In genomic region chr6:7389162-7389450, GRCh38 we compare ENCODE assay signal across 8 cellular contexts. TPM values are rescaled to one million over a fixed set of nuclear protein-coding genes. Genes with fewer than 3 reads are reported as not detected.
A peak's percentile ranks its signal among the peaks of the same experiment; 100 is the strongest.
DNase-seq lines count a peak whose midpoint lies in the region; ATAC-seq and TF ChIP-seq lines count a peak whose summit lies in the region.

No MANE protein-coding gene starts in this region.

- H3K4me2 ChIP-seq in parathyroid adenoma (ENCODE audit: low read length): peak overlapping the region; percentile 84

- peak overlapping the region; percentile 90 for H3K4me3 Mint-ChIP-seq in activated CD8-positive, alpha-beta memory T cell treated with anti-CD3 and anti-CD28 coated beads, Interleukin-2, amount 10 ng/mL, durations not matched to agents 7 days and 5 days

- TF ChIP-seq CTCF in parathyroid adenoma (IDR thresholded peaks at IDR 0.05): no peak

- peak overlapping the region; percentile 91 for H3K27ac ChIP-seq in parathyroid adenoma

- peak overlapping the region; percentile 83 for H3K4me3 ChIP-seq in parathyroid adenoma (ENCODE audit: low read depth, low read length)

- H3K9me3 ChIP-seq in parathyroid adenoma (ENCODE audit: control insufficient read depth, low read length): no peaks in the 10 kb centered on the region

- peak overlapping the region; percentile 85 for H2AFZ ChIP-seq in parathyroid adenoma

- H3K36me3 Mint-ChIP-seq in activated CD8-positive, alpha-beta memory T cell treated with anti-CD3 and anti-CD28 coated beads, Interleukin-2, amount 10 ng/mL, durations not matched to agents 7 days and 5 days: peaks cover 16% of the 10 kb centered on the region

- no peaks in the 10 kb centered on the region for H3K36me3 ChIP-seq in parathyroid adenoma (ENCODE audit: control insufficient read depth, insufficient read depth, low read length)

- H3K27me3 Mint-ChIP-seq in activated CD8-positive, alpha-beta memory T cell treated with anti-CD3 and anti-CD28 coated beads, Interleukin-2, amount 10 ng/mL, durations not matched to agents 7 days and 5 days: no peaks in the 10 kb centered on the region

- peaks cover 5% of the 10 kb centered on the region for H3K79me2 ChIP-seq in parathyroid adenoma

- DNase-seq in activated CD8-positive, alpha-beta memory T cell treated with anti-CD3 and anti-CD28 coated beads, Interleukin-2, amount 10 ng/mL, durations not matched to agents 7 days and 5 days: no peak
- DNase-seq in activated CD8-positive, alpha-beta memory T cell treated with anti-CD3 and anti-CD28 coated beads, Interleukin-2, amount 50 U/mL, for 48 hours: no peak
- DNase-seq in SW480 (ENCODE audit: low spot score) (peak; percentile 74), fibroblast of the conjunctiva (ENCODE audit: low read depth) (peak; percentile 6), midbrain (lab: John Stamatoyannopoulos, UW) (no peak), epidermal melanocyte (ENCODE audit: insufficient read length, low spot score) (no peak), NCI-H2029 treated with DMSO at 0.1 percent for 48 hours (lab: John Stamatoyannopoulos, UW) (no peak)

- no peaks in the 10 kb centered on the region for H3K9me3 Mint-ChIP-seq in activated CD8-positive, alpha-beta memory T cell treated with anti-CD3 and anti-CD28 coated beads, Interleukin-2, amount 10 ng/mL, durations not matched to agents 7 days and 5 days (ENCODE audit: low read depth)

- peaks cover 43% of the 10 kb centered on the region for H3K4me1 Mint-ChIP-seq in activated CD8-positive, alpha-beta memory T cell treated with anti-CD3 and anti-CD28 coated beads, Interleukin-2, amount 10 ng/mL, durations not matched to agents 7 days and 5 days

- H3K27me3 ChIP-seq in parathyroid adenoma (ENCODE audit: control insufficient read depth, insufficient read depth, low read length): no peaks in the 10 kb centered on the region

- H3K9ac ChIP-seq in parathyroid adenoma: peak overlapping the region; percentile 58

- CTCF ChIA-PET in activated CD8-positive, alpha-beta memory T cell treated with anti-CD3 and anti-CD28 coated beads, Interleukin-2, amount 10 ng/mL, durations not matched to agents 7 days and 5 days (lab: Charles Lee): interaction anchor here (1.3 to 1.7 kb wide), 2 partner anchors 60 to 114 kb away, joined by 3 to 5 read pairs; no protein-coding TSS in a partner anchor

- H3K4me1 ChIP-seq in parathyroid adenoma: peaks cover 10% of the 10 kb centered on the region

- ATAC-seq in activated CD8-positive, alpha-beta memory T cell treated with anti-CD3 and anti-CD28 coated beads, Interleukin-2, amount 10 ng/mL, durations not matched to agents 7 days and 5 days: no peak

- H3K27ac Mint-ChIP-seq in activated CD8-positive, alpha-beta memory T cell treated with anti-CD3 and anti-CD28 coated beads, Interleukin-2, amount 10 ng/mL, durations not matched to agents 7 days and 5 days: peak overlapping the region; percentile 96

RNA-seq across cellular contexts. Expression of gene CAGE1, which starts 0.4 kb away (rescaled TPM):
- under 1 TPM in 1 of 2 experiments, not detected in 1; 0.18 TPM for total RNA-seq in activated CD8-positive, alpha-beta memory T cell treated with anti-CD3 and anti-CD28 coated beads, Interleukin-2, amount 10 ng/mL, durations not matched to agents 7 days and 5 days

RNA-seq across cellular contexts. Expression of gene RIOK1, which starts 0.5 kb away (rescaled TPM):
- 10 to 100 TPM; 26.1 to 42.5 TPM for total RNA-seq in activated CD8-positive, alpha-beta memory T cell treated with anti-CD3 and anti-CD28 coated beads, Interleukin-2, amount 10 ng/mL, durations not matched to agents 7 days and 5 days

Comparison
In these comparisons a context has a peak if more than half of its experiments do, and no peak if none do; other contexts are left out.
1. DNase-seq: peak in SW480 (single experiment) and fibroblast of the conjunctiva (single experiment); none in activated CD8-positive, alpha-beta memory T cell treated with anti-CD3 and anti-CD28 coated beads, Interleukin-2, amount 10 ng/mL, durations not matched to agents 7 days and 5 days (single experiment), activated CD8-positive, alpha-beta memory T cell treated with anti-CD3 and anti-CD28 coated beads, Interleukin-2, amount 50 U/mL, for 48 hours (single experiment), midbrain (single experiment), epidermal melanocyte (single experiment) and NCI-H2029 treated with DMSO at 0.1 percent for 48 hours (single experiment).